15 cellular contexts compared by ENCODE assay signal in genomic region chr7:151993977-151994676, GRCh38. TPM values are rescaled to one million over a fixed set of nuclear protein-coding genes. Genes with fewer than 3 reads are reported as not detected.
DNase-seq lines count a peak whose midpoint lies in the region; FAIRE-seq and TF ChIP-seq lines count a peak whose summit lies in the region.
"Had no signal": no experiment of that assay in that cellular context is flagged by ENCODE, and none has a peak within 500 bp of the region (broad histone marks: within the 10 kb centered on the region; RNA-seq: fewer than 3 reads in every experiment).

No MANE protein-coding gene starts in this region.

- peak overlapping the region; percentile 82 for H2AFZ ChIP-seq in neural progenitor cell (replicated peaks)

- intact Hi-C loops in posterior vena cava (cut with DNase I): no loop called here

- no peaks in the 10 kb centered on the region for H3K36me3 Mint-ChIP-seq in neural progenitor cell
- H3K36me3 Mint-ChIP-seq: activated naive CD4-positive, alpha-beta T cell treated with anti-CD3 and anti-CD28 coated beads, Interleukin-2, amount 50 U/mL, for 24 hours had no signal

- no peak overlapping the region for H3K27ac Mint-ChIP-seq in neural progenitor cell
- H3K27ac Mint-ChIP-seq: activated naive CD4-positive, alpha-beta T cell treated with anti-CD3 and anti-CD28 coated beads, Interleukin-2, amount 50 U/mL, for 24 hours; nephron had no signal

- H3K4me3 Mint-ChIP-seq in neural progenitor cell: no peak overlapping the region
- H3K4me3 Mint-ChIP-seq: activated naive CD4-positive, alpha-beta T cell treated with anti-CD3 and anti-CD28 coated beads, Interleukin-2, amount 50 U/mL, for 24 hours; nephron had no signal

- H3K9ac ChIP-seq in neural progenitor cell: no peak overlapping the region

- no peaks in the 10 kb centered on the region for H3K9me3 Mint-ChIP-seq in neural progenitor cell
- H3K9me3 Mint-ChIP-seq: activated naive CD4-positive, alpha-beta T cell treated with anti-CD3 and anti-CD28 coated beads, Interleukin-2, amount 50 U/mL, for 24 hours; nephron had no signal

- peaks cover 18% of the 10 kb centered on the region for H3K4me1 Mint-ChIP-seq in neural progenitor cell
- H3K4me1 Mint-ChIP-seq: nephron had no signal

- no peak overlapping the region for H3K27ac ChIP-seq in neural progenitor cell

- H3K27me3 Mint-ChIP-seq in neural progenitor cell (ENCODE audit: insufficient read depth, low read depth): peaks cover 2% of the 10 kb centered on the region

- H3K79me2 ChIP-seq in neural progenitor cell (ENCODE audit: low read depth): no peaks in the 10 kb centered on the region

- H4K20me1 ChIP-seq in neural progenitor cell (ENCODE audit: low read depth): no peaks in the 10 kb centered on the region

- H3K9me3 ChIP-seq in neural progenitor cell (ENCODE audit: low read depth): no peaks in the 10 kb centered on the region

- H3K27me3 ChIP-seq in neural progenitor cell: no peaks in the 10 kb centered on the region

- H3F3A ChIP-seq in neural progenitor cell (ENCODE audit: low read depth): no peaks in the 10 kb centered on the region

- no peak for FAIRE-seq in GM19239 (lab: Jason Lieb, UNC)
- FAIRE-seq: A204.1, frontal cortex had no signal

- H3K4me1 ChIP-seq in neural progenitor cell: no peaks in the 10 kb centered on the region

- H3K36me3 ChIP-seq in neural progenitor cell: no peaks in the 10 kb centered on the region

- no peak overlapping the region for H3K4me2 ChIP-seq in neural progenitor cell

- H3K4me3 ChIP-seq in GM12865 (ENCODE audit: low read depth, low read length) (no peak overlapping the region), neural progenitor cell (no peak overlapping the region)

- TF ChIP-seq CTCF in GM12865 (IDR thresholded peaks at IDR 0.05; ENCODE audit: insufficient read depth, low read depth, low read length, missing control alignments) (no peak), neural progenitor cell (IDR thresholded peaks at IDR 0.05) (no peak)

- DNase-seq in NCI-H146 (lab: John Stamatoyannopoulos, UW) (peak; percentile 7), NCI-H146 treated with DMSO at 0.1 percent for 48 hours (lab: John Stamatoyannopoulos, UW; ENCODE audit: unreplicated experiment) (no peak), GM12865 (ENCODE audit: low read depth) (peak; percentile 4), neural progenitor cell (ENCODE audit: low spot score) (no peak), posterior vena cava (ENCODE audit: low spot score) (no peak), GM19239 (ENCODE audit: insufficient read length, low spot score) (no peak), cerebellar cortex (ENCODE audit: low spot score) (no peak)
- peak; percentile 8 for DNase-seq in activated T-helper 9 cell treated with anti-CD3 and anti-CD28 coated beads, Interleukin-2, amount 50 U/mL, for 16 hours (ENCODE audit: low read depth)
- DNase-seq: left colon, NCI-H1092 treated with DMSO at 0.1 percent for 48 hours had no signal

RNA-seq across cellular contexts. Expression of gene GALNT11, which starts 31.3 kb away (rescaled TPM):
- total RNA-seq in neural progenitor cell (ENCODE audit: low replicate concordance) (60.4 and 65.5 TPM in 2 replicates), posterior vena cava (10 to 100 TPM; 27.4 to 35.8 TPM)

RNA-seq across cellular contexts. Expression of gene GALNTL5, which starts 37.9 kb away (rescaled TPM):
- not detected in 2 replicates for total RNA-seq in neural progenitor cell (ENCODE audit: low replicate concordance)
- not detected for total RNA-seq in posterior vena cava
- total RNA-seq: frontal cortex; left colon; T-helper 2 cell treated with Interferon-gamma antibody and Interleukin-4, amounts not matched to agents 100 ng/mL and 5 ng/mL, for 36 hours had no signal

Comparison
In these comparisons a context has a peak if more than half of its experiments do, and no peak if none do; other contexts are left out.
1. DNase-seq: peak in NCI-H146 (single experiment), GM12865 (single experiment) and activated T-helper 9 cell treated with anti-CD3 and anti-CD28 coated beads, Interleukin-2, amount 50 U/mL, for 16 hours (single experiment); none in NCI-H146 treated with DMSO at 0.1 percent for 48 hours (single experiment), neural progenitor cell (single experiment), posterior vena cava (single experiment), GM19239 (single experiment) and cerebellar cortex (single experiment).